Comparison of ENCODE assay signal across 22 cellular contexts in genomic region chr6:132167966-132168365, GRCh38.
DNase-seq lines count a peak whose midpoint lies in the region; ATAC-seq and TF ChIP-seq lines count a peak whose summit lies in the region.
"Had no signal": no experiment of that assay in that cellular context is flagged by ENCODE, and none has a peak within 500 bp of the region (broad histone marks: within the 10 kb centered on the region; RNA-seq: fewer than 3 reads in every experiment).

No MANE protein-coding gene starts in this region.

- intact Hi-C loops in body of pancreas (cut with DNase I): no loop called here
- intact Hi-C loops in head of caudate nucleus (cut with DNase I): loop anchor here (10.0 kb wide), 1 partner anchor 213 kb away; the partner anchor contains the start of gene CCN2

- H3K36me3 ChIP-seq in body of pancreas (replicated peaks in 1 of 2; ENCODE audit: insufficient read depth in 1 of 2, low read depth in 2 of 2) (no peaks in the 10 kb centered on the region), mesodermal cell (ENCODE audit: control insufficient read depth, insufficient read depth, low read length) (no peaks in the 10 kb centered on the region)
- H3K36me3 ChIP-seq: thyroid gland had no signal

- H3K27me3 ChIP-seq in body of pancreas: no peaks in the 10 kb centered on the region
- H3K27me3 ChIP-seq: BLaER1 treated with 17β-estradiol and CSF1 and Interleukin-3, amounts not matched to agents 10 nM and 100 nM; thyroid gland had no signal

- 17 to 25% methylated on average over 2 of the region's 2 CpGs for WGBS in body of pancreas, 2 donors
- WGBS in mesodermal cell (ENCODE audit: insufficient coverage in 2 of 2), 2 experiments: 54 to 80% methylated on average over 1 to 2 of the region's 2 CpGs

- TF ChIP-seq CTCF in 22Rv1 (IDR thresholded peaks at IDR 0.05): no peak
- TF ChIP-seq CTCF in body of pancreas (IDR thresholded peaks at IDR 0.05): no peak
- TF ChIP-seq CTCF in GM20000 (IDR thresholded peaks at IDR 0.05; ENCODE audit: extremely low read depth, missing control alignments): no peak

- H3K4me3 ChIP-seq in body of pancreas: no peak overlapping the region
- no peak overlapping the region for H3K4me3 ChIP-seq in mesodermal cell (ENCODE audit: extremely low read depth, insufficient read depth, low read length, poor library complexity, severe bottlenecking)
- H3K4me3 ChIP-seq: BLaER1 treated with 17β-estradiol and CSF1 and Interleukin-3, amounts not matched to agents 10 nM and 100 nM; coronary artery; thyroid gland had no signal

- ATAC-seq in body of pancreas: peak; percentile 62

- H3K9me3 ChIP-seq in body of pancreas: no peaks in the 10 kb centered on the region
- no peaks in the 10 kb centered on the region for H3K9me3 ChIP-seq in mesodermal cell (ENCODE audit: control insufficient read depth, low read length)
- H3K9me3 ChIP-seq: SK-N-SH, thyroid gland had no signal

- no peak for TF ChIP-seq POLR2A in body of pancreas (IDR thresholded peaks at IDR 0.05)

- H3K4me1 ChIP-seq in body of pancreas (no peaks in the 10 kb centered on the region), mesodermal cell (ENCODE audit: control insufficient read depth, insufficient read depth, low read length, poor library complexity, severe bottlenecking) (no peaks in the 10 kb centered on the region)
- H3K4me1 ChIP-seq: BLaER1 treated with 17β-estradiol and CSF1 and Interleukin-3, amounts not matched to agents 10 nM and 100 nM had no signal

- 0 out of 2 replicates have a peak overlapping the region, but pooled peaks have one; percentile 11 for H3K27ac ChIP-seq in 22Rv1
- peak overlapping the region in 2 of 4 donors; percentile 50 to 54 for H3K27ac ChIP-seq in body of pancreas
- peak overlapping the region; percentile 46 for H3K27ac ChIP-seq in mesodermal cell (ENCODE audit: low read depth, low read length, severe bottlenecking)
- H3K27ac ChIP-seq: BLaER1 treated with 17β-estradiol and CSF1 and Interleukin-3, amounts not matched to agents 10 nM and 100 nM; coronary artery had no signal

- DNase-seq in M059J (ENCODE audit: low read depth) (peak; percentile 48), body of pancreas (no peak), head of caudate nucleus (no peak), GM20000 (ENCODE audit: low spot score) (no peak), NCI-H2171 treated with DMSO at 0.1 percent for 48 hours (lab: John Stamatoyannopoulos, UW) (no peak), NCI-H2227 (lab: John Stamatoyannopoulos, UW; ENCODE audit: unreplicated experiment) (no peak)
- DNase-seq: ACHN; activated CD4-positive, alpha-beta memory T cell treated with anti-CD3 and anti-CD28 coated beads, Interleukin-2, amount 10 ng/mL, durations not matched to agents 7 days and 5 days; activated naive CD4-positive, alpha-beta T cell; activated T-cell treated with anti-CD3 and anti-CD28 coated beads for 4 hours; foreskin fibroblast; H7; kidney glomerular epithelial cell; naive B cell; posterior cingulate gyrus; SK-N-SH; stimulated activated naive CD4-positive, alpha-beta T cell treated with Interleukin-2 at 50 U/mL for 16 hours; thyroid gland had no signal
